Comparison of ENCODE assay signal across 16 cellular contexts in the genomic region with DNA sequence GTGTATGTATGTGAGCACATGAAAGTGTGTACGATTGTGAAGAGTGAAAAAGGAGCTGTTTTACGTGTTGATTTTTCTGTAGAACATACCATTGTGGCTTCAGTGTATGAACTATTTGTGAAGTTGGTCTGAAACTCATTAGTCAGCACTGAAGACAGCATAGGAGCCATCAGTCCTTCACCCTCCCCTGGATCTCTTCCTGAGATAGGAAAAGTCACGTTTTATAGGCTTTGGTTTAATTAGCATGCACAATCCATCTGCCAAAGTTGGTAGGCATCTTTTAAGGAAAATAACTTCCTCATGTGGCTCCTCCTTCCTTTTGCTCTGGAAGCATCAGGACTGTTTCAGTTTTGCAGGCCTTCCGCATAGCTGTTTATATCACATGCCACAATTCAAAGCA.
"Had no signal": no experiment of that assay in that cellular context is flagged by ENCODE, and none has a peak within 500 bp of the region (broad histone marks: within the 10 kb centered on the region; RNA-seq: fewer than 3 reads in every experiment).

No MANE protein-coding gene starts in this region.

- H3K27ac ChIP-seq: body of pancreas, foreskin keratinocyte, neural progenitor cell, ovary, sigmoid colon, suprapubic skin had no signal

- ATAC-seq: body of pancreas, esophagus mucosa, foreskin keratinocyte, SK-N-SH treated with all-trans-retinoic acid at 6 μM for 48 hours had no signal

- H2AFZ ChIP-seq: neural progenitor cell had no signal

- H3K4me3 ChIP-seq: body of pancreas, neural progenitor cell, ovary, sigmoid colon, spleen, suprapubic skin had no signal

- H3K9ac ChIP-seq: neural progenitor cell had no signal

- H3K27me3 Mint-ChIP-seq: activated naive CD4-positive, alpha-beta T cell treated with anti-CD3 and anti-CD28 coated beads, Interleukin-2, amount 50 U/mL, for 24 hours; stimulated activated naive CD8-positive, alpha-beta T cell treated with anti-CD3 and anti-CD28 coated beads, Interleukin-15, Interleukin-2, amounts not matched to agents 100 ng/mL and 50 ng/mL, for 24 hours had no signal

- H3K27ac Mint-ChIP-seq: activated T-helper 2 cell treated with anti-CD3 and anti-CD28 coated beads, Interferon-gamma antibody, Interleukin-2, Interleukin-4, amounts not matched to agents 10 μg/mL and 5 μg/mL and 100 μg/mL, durations not matched to agents 14 hours and 24 hours and 36 hours; neural progenitor cell; stimulated activated naive CD8-positive, alpha-beta T cell treated with anti-CD3 and anti-CD28 coated beads, Interleukin-15, Interleukin-2, amounts not matched to agents 100 ng/mL and 50 ng/mL, for 24 hours had no signal

- H3K36me3 ChIP-seq: neural progenitor cell, ovary had no signal

- DNase-seq: amygdala, body of pancreas, caudate nucleus, foreskin keratinocyte, ovary, sigmoid colon, spleen, T-helper 1 cell, trophoblast cell had no signal

- H3K4me2 ChIP-seq: neural progenitor cell had no signal

- H3K4me3 Mint-ChIP-seq: activated naive CD4-positive, alpha-beta T cell treated with anti-CD3 and anti-CD28 coated beads, Interleukin-2, amount 50 U/mL, for 24 hours; neural progenitor cell; stimulated activated naive CD8-positive, alpha-beta T cell treated with anti-CD3 and anti-CD28 coated beads, Interleukin-15, Interleukin-2, amounts not matched to agents 100 ng/mL and 50 ng/mL, for 24 hours had no signal

- H3K9me3 ChIP-seq: body of pancreas, ovary, sigmoid colon, spleen, suprapubic skin had no signal

- H3K27me3 ChIP-seq: body of pancreas, foreskin keratinocyte, neural progenitor cell, ovary, sigmoid colon, spleen, suprapubic skin had no signal

- H3K9me3 Mint-ChIP-seq: activated naive CD4-positive, alpha-beta T cell treated with anti-CD3 and anti-CD28 coated beads, Interleukin-2, amount 50 U/mL, for 24 hours; activated T-helper 2 cell treated with anti-CD3 and anti-CD28 coated beads, Interferon-gamma antibody, Interleukin-2, Interleukin-4, amounts not matched to agents 10 μg/mL and 5 μg/mL and 100 μg/mL, durations not matched to agents 14 hours and 24 hours and 36 hours; neural progenitor cell; stimulated activated naive CD8-positive, alpha-beta T cell treated with anti-CD3 and anti-CD28 coated beads, Interleukin-15, Interleukin-2, amounts not matched to agents 100 ng/mL and 50 ng/mL, for 24 hours had no signal
